ENCODE assay signal across 16 cellular contexts in genomic region chr21:36487641-36488307, GRCh38. TPM values are rescaled to one million over a fixed set of nuclear protein-coding genes. Genes with fewer than 3 reads are reported as not detected.
DNase-seq lines count a peak whose midpoint lies in the region; ATAC-seq lines count a peak whose summit lies in the region.
"Had no signal": no experiment of that assay in that cellular context is flagged by ENCODE, and none has a peak within 500 bp of the region (broad histone marks: within the 10 kb centered on the region; RNA-seq: fewer than 3 reads in every experiment).

No MANE protein-coding gene starts in this region.

- H3K9ac ChIP-seq in adipocyte (ENCODE audit: low read length) = no peak overlapping the region
- H3K9ac ChIP-seq: KMS-11 had no signal

- intact Hi-C loops in left colon (cut with DNase I, micrococcal nuclease) = no loop called here

- no peaks in the 10 kb centered on the region for H3K9me3 ChIP-seq in adipocyte (ENCODE audit: control insufficient read depth, low read length)
- H3K9me3 ChIP-seq: vagina had no signal

- no peaks in the 10 kb centered on the region for H3K4me1 ChIP-seq in adipocyte (ENCODE audit: control insufficient read depth, insufficient read depth, low read length)

- DNase-seq in ELR (ENCODE audit: low read depth) (peak; percentile 30), NCI-H2107 treated with DMSO at 0.1 percent for 48 hours (lab: John Stamatoyannopoulos, UW; ENCODE audit: unreplicated experiment) (peak; percentile 56), adipocyte (ENCODE audit: low read depth) (peak; percentile 7), left colon (peak; percentile 41 to 71), superior temporal gyrus (ENCODE audit: extremely low spot score) (no peak)
- no peak for DNase-seq in activated CD4-positive, CD25-positive, alpha-beta regulatory T cell treated with anti-CD3 and anti-CD28 coated beads, Interleukin-2, amount 50 U/mL, for 72 hours
- DNase-seq: activated naive CD8-positive, alpha-beta T cell treated with anti-CD3 and anti-CD28 coated beads, Interleukin-2, amount 50 U/mL, for 24 hours; H7; immature natural killer cell; stimulated activated CD4-positive, alpha-beta T cell treated with anti-CD3 and anti-CD28 coated beads, Interleukin-12 subunit alpha, Interleukin-12 subunit beta, amount 100 ng/mL, for 4 hours had no signal

- H3K4me3 ChIP-seq in adipocyte (ENCODE audit: low read length) = no peak overlapping the region
- H3K4me3 ChIP-seq: vagina had no signal

- no peaks in the 10 kb centered on the region for H3K36me3 ChIP-seq in adipocyte (ENCODE audit: control insufficient read depth, insufficient read depth, low read length, severe bottlenecking)
- H3K36me3 ChIP-seq: vagina had no signal

- peak; percentile 57 for ATAC-seq in left colon
- ATAC-seq in GM21786 (IDR thresholded peaks at IDR 0.05; ENCODE audit: unreplicated experiment) = no peak
- ATAC-seq in GM19463 (IDR thresholded peaks at IDR 0.05; ENCODE audit: unreplicated experiment) = no peak
- ATAC-seq: activated naive CD8-positive, alpha-beta T cell treated with anti-CD3 and anti-CD28 coated beads, Interleukin-2, amount 50 U/mL, for 24 hours had no signal

- H3K27me3 ChIP-seq in adipocyte (replicated peaks; ENCODE audit: control insufficient read depth, insufficient read depth, low read length) = no peaks in the 10 kb centered on the region
- H3K27me3 ChIP-seq: vagina had no signal

RNA-seq across cellular contexts. Expression of gene CLDN14, which starts 7.9 kb away (rescaled TPM):
- total RNA-seq in left colon = under 1 TPM; 0.20 to 0.37 TPM
- total RNA-seq: activated CD8-positive, alpha-beta memory T cell treated with anti-CD3 and anti-CD28 coated beads for 36 hours; H7; T-helper 1 cell treated with Interleukin-12 subunit alpha and Interleukin-12 subunit beta and Interleukin-4 antibody, amounts not matched to agents 30 ng/mL and 1 ng/mL, for 36 hours; vagina had no signal

Comparison
In these comparisons a context has a peak if more than half of its experiments do, and no peak if none do; other contexts are left out.
1. DNase-seq: peak in ELR (single experiment), NCI-H2107 treated with DMSO at 0.1 percent for 48 hours (single experiment), adipocyte (single experiment) and left colon (2 of 2); none in superior temporal gyrus (single experiment) and activated CD4-positive, CD25-positive, alpha-beta regulatory T cell treated with anti-CD3 and anti-CD28 coated beads, Interleukin-2, amount 50 U/mL, for 72 hours (single experiment).